Comparison of ENCODE assay signal across 8 cellular contexts in the genomic region with DNA sequence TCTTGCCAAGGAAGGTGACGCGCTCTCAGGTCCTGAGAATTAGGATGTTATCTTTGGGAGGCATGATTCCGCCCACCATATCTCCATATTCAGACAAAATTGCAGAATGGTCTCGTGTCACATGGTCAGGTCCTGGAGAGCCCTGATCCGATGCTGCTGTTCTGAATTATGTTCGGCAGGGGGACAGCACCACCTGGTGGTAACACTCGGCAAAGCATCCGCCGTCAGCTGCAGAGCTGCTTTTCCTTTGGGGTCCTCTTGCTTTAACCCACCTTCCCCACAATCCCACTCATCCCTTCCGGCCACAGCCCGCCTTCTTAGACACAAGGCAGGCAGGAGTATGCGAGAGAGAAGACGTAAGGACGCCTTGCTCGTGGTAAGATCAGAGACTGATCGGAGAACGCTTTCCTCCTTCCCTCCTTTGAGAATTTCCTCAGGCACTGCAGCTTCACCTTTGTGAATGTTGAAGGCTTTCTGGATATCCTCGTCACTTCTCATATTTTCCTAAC.
A peak's percentile ranks its signal among the peaks of the same experiment; 100 is the strongest.
DNase-seq lines count a peak whose midpoint lies in the region; ATAC-seq and TF ChIP-seq lines count a peak whose summit lies in the region.

No MANE protein-coding gene starts in this region.

- peak; percentile 93 for TF ChIP-seq CTCF in epithelial cell of proximal tubule (conservative IDR thresholded peaks at IDR 0.05; ENCODE audit: low read depth, low read length)

- H3K36me3 ChIP-seq in muscle layer of duodenum (ENCODE audit: control insufficient read depth in 1 of 2, insufficient read depth in 2 of 2, low read length in 2 of 2), result no peaks in the 10 kb centered on the region

- peak; percentile 87 for ATAC-seq in GM18907 (IDR thresholded peaks at IDR 0.05; ENCODE audit: unreplicated experiment)
- ATAC-seq in HG03280 (IDR thresholded peaks at IDR 0.05; ENCODE audit: unreplicated experiment), result peak; percentile 75

- H3K9me3 ChIP-seq in muscle layer of duodenum (ENCODE audit: control insufficient read depth in 1 of 2, low read length in 2 of 2), result no peaks in the 10 kb centered on the region

- H3K27ac ChIP-seq in muscle layer of duodenum (ENCODE audit: low read length), result no peak overlapping the region

- DNase-seq in AG20443 (ENCODE audit: low spot score) (peak; percentile 84), NCI-H82 (lab: John Stamatoyannopoulos, UW) (peak; percentile 85), epithelial cell of proximal tubule (ENCODE audit: low read depth) (no peak)
- DNase-seq in activated CD8-positive, alpha-beta memory T cell treated with anti-CD3 and anti-CD28 coated beads, Interleukin-2, amount 50 U/mL, for 24 hours (ENCODE audit: extremely low read depth), result peak; percentile 30
- peak; percentile 54 for DNase-seq in stimulated activated CD8-positive, alpha-beta memory T cell treated with anti-CD3 and anti-CD28 coated beads, Interleukin-7, amount 100 ng/mL, for 24 hours (ENCODE audit: low read depth)

- H3K27me3 ChIP-seq in muscle layer of duodenum (ENCODE audit: low read depth, low read length), result no peaks in the 10 kb centered on the region

- peaks cover 0 to 11% of the 10 kb centered on the region in 2 donors for H3K4me1 ChIP-seq in muscle layer of duodenum (ENCODE audit: control insufficient read depth in 1 of 2, insufficient read depth in 2 of 2, low read length in 2 of 2)

- H3K4me3 ChIP-seq in epithelial cell of proximal tubule (ENCODE audit: low read depth, low read length), result no peak overlapping the region
- H3K4me3 ChIP-seq in muscle layer of duodenum (ENCODE audit: low read depth in 1 of 2, low read length in 2 of 2), result peak overlapping the region; percentile 1 to 28
